15 cellular contexts compared by ENCODE assay signal in the genomic region with DNA sequence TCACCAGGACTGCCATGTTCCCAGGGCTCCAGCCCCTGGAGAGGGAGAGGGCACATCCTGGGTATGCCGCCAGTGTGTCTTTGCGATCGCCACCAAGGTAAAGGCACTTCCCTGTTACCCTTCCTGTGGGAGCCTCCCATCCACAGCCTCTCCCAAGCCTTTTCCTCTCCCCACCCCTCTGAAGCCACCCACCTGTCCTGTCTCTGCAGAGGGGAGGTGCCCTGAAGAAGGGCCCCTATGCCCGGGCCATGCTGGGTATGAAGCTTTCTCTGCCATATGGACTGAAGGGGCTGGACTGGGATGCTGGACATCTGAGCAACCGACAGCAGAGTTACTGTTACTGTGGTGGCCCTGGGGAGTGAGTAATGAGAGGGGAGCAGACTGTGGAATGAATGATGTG. TPM values are rescaled to one million over a fixed set of nuclear protein-coding genes. Genes with fewer than 3 reads are reported as not detected.
DNase-seq lines count a peak whose midpoint lies in the region; ATAC-seq, FAIRE-seq and TF ChIP-seq lines count a peak whose summit lies in the region.
"Had no signal": no experiment of that assay in that cellular context is flagged by ENCODE, and none has a peak within 500 bp of the region (broad histone marks: within the 10 kb centered on the region; RNA-seq: fewer than 3 reads in every experiment).

No MANE protein-coding gene starts in this region.

- H4K20me1 ChIP-seq in HepG2 (ENCODE audit: insufficient read depth, low read length) = no peaks in the 10 kb centered on the region

- POLR2A ChIA-PET in HepG2 (lab: Yijun Ruan, JAX) = no interaction called here
- POLR2A ChIA-PET in HEK293T (lab: Yijun Ruan, JAX) = no interaction called here

- H3K4me1 ChIP-seq in HepG2 (ENCODE audit: insufficient read depth, low read length) (peaks cover 50% of the 10 kb centered on the region), right lobe of liver (peaks cover 0 to 18% (median 7%) of the 10 kb centered on the region in 4 donors), vagina (peaks cover 55% of the 10 kb centered on the region)

- CTCF ChIA-PET in HepG2 (lab: Yijun Ruan, JAX; ENCODE audit: low intra/inter-chr PET ratio, low total read pairs) = no interaction called here
- CTCF ChIA-PET in HEK293T (lab: Yijun Ruan, JAX) = no interaction called here

- H3K9me3 Mint-ChIP-seq in activated T-helper 17 cell treated with anti-CD3 and anti-CD28 coated beads, Interleukin-2, amount 50 U/mL, for 72 hours = no peaks in the 10 kb centered on the region
- no peaks in the 10 kb centered on the region for H3K9me3 Mint-ChIP-seq in memory B cell

- H3K9me3 ChIP-seq in HepG2 (ENCODE audit: low read length) (no peaks in the 10 kb centered on the region), right lobe of liver (no peaks in the 10 kb centered on the region), vagina (no peaks in the 10 kb centered on the region)
- H3K9me3 ChIP-seq: heart left ventricle, thoracic aorta had no signal

- H3K27ac Mint-ChIP-seq in activated T-helper 17 cell treated with anti-CD3 and anti-CD28 coated beads, Interleukin-2, amount 50 U/mL, for 72 hours = peak overlapping the region; percentile 97
- peak overlapping the region; percentile 92 for H3K27ac Mint-ChIP-seq in memory B cell

- DNase-seq in HepG2 (ENCODE audit: low spot score) (no peak), right lobe of liver (no peak), memory B cell (ENCODE audit: low spot score in 2 of 2) (no peak), vagina (ENCODE audit: extremely low spot score in 2 of 2) (no peak), NOMO-1 treated with dmso at 0.1 percent for 144 hours (lab: John Stamatoyannopoulos, UW; ENCODE audit: unreplicated experiment) (no peak), pons (ENCODE audit: low spot score) (no peak), HEK293T (ENCODE audit: extremely low spot score) (no peak)
- DNase-seq: activated CD4-positive, alpha-beta T cell treated with anti-CD3 and anti-CD28 coated beads, Interleukin-2, amount 50 U/mL, for 4 hours; erythroblast; heart left ventricle; NCI-H2107 had no signal

- TF ChIP-seq CTCF in HepG2 (CRISPR knock-in tag; IDR thresholded peaks at IDR 0.05) (no peak), right lobe of liver (IDR thresholded peaks at IDR 0.05) (no peak), vagina (IDR thresholded peaks at IDR 0.05) (no peak)

- TF ChIP-seq RAD21 in HepG2 (CRISPR knock-in tag; IDR thresholded peaks at IDR 0.05) = no peak

- H3K36me3 Mint-ChIP-seq in activated T-helper 17 cell treated with anti-CD3 and anti-CD28 coated beads, Interleukin-2, amount 50 U/mL, for 72 hours (ENCODE audit: low read depth) = peaks cover 75% of the 10 kb centered on the region
- H3K36me3 Mint-ChIP-seq in memory B cell = peaks cover 22% of the 10 kb centered on the region

- H3K4me3 ChIP-seq in HepG2 (replicated peaks in 1 of 3; ENCODE audit: insufficient read depth in 1 of 3, low read depth in 2 of 3, low read length in 3 of 3) (no peak overlapping the region), right lobe of liver (no peak overlapping the region), vagina (no peak overlapping the region)
- H3K4me3 ChIP-seq: thoracic aorta had no signal

- TF ChIP-seq EP300 in HepG2 (IDR thresholded peaks at IDR 0.05; ENCODE audit: low read depth in 2 of 2, low read length in 2 of 2) (no peak), HepG2 (CRISPR knock-in tag; IDR thresholded peaks at IDR 0.05; ENCODE audit: borderline replicate concordance) (no peak)

- H3K79me2 ChIP-seq in HepG2 (ENCODE audit: insufficient read depth, low read length) = peaks cover 26% of the 10 kb centered on the region

- ATAC-seq in HepG2 (no peak), right lobe of liver (no peak), memory B cell (ENCODE audit: low read depth) (no peak)
- ATAC-seq in activated T-helper 17 cell treated with anti-CD3 and anti-CD28 coated beads, Interleukin-2, amount 50 U/mL, for 72 hours (replicated peaks) = no peak
- ATAC-seq: heart left ventricle had no signal

- no peak overlapping the region for H3K9ac ChIP-seq in HepG2 (ENCODE audit: insufficient read depth, low read depth, low read length)

- TF ChIP-seq POLR2A in HepG2 (IDR thresholded peaks at IDR 0.05; ENCODE audit: insufficient read depth in 1 of 2, low read depth in 2 of 2, low read length in 2 of 2) (no peak), right lobe of liver (IDR thresholded peaks at IDR 0.05) (no peak), vagina (IDR thresholded peaks at IDR 0.05) (no peak)

- H3K4me2 ChIP-seq in HepG2 (ENCODE audit: low read depth, low read length) = no peak overlapping the region

- H3K27me3 ChIP-seq in HepG2 (ENCODE audit: control insufficient read depth in 1 of 2, insufficient read depth in 2 of 2, low read length in 2 of 2) (no peaks in the 10 kb centered on the region; a peak in 1 of 5 replicates), right lobe of liver (no peaks in the 10 kb centered on the region), vagina (no peaks in the 10 kb centered on the region)
- H3K27me3 ChIP-seq: heart left ventricle had no signal

- FAIRE-seq in HepG2 (lab: Jason Lieb, UNC) = no peak
- FAIRE-seq: GM19239 had no signal

- intact Hi-C loops in HepG2 (cut with micrococcal nuclease; ENCODE audit: unreplicated experiment) (no loop called here), right lobe of liver (cut with DNase I) (no loop called here), vagina (cut with DNase I) (no loop called here)

- H3K4me1 Mint-ChIP-seq in activated T-helper 17 cell treated with anti-CD3 and anti-CD28 coated beads, Interleukin-2, amount 50 U/mL, for 72 hours = peaks cover 44% of the 10 kb centered on the region
- H3K4me1 Mint-ChIP-seq in memory B cell = peaks cover 55% of the 10 kb centered on the region

- WGBS in HepG2 (ENCODE audit: low lambda C conversion rate) = 98% methylated on average over 5 of the region's 5 CpGs
- 94% methylated on average over 4 of the region's 5 CpGs for WGBS in right lobe of liver (ENCODE audit: insufficient coverage, low coverage, low lambda C conversion rate, missing lambda C conversion rate)

- no peak overlapping the region for H2AFZ ChIP-seq in HepG2 (ENCODE audit: low read length)

- in situ Hi-C loops in HepG2 (cut with HindIII; ENCODE audit: extremely low pct_ligation_motif_present, low pct_unique_long_range_greater_than_20kb) = loop anchor here (10.0 to 25.0 kb wide), 2 partner anchors 126 to 208 kb away; partner anchors contain the start of genes B3GALT4, HSD17B8, PFDN6 and RGL2

- BruUV-seq in HepG2 (replicated peaks; lab: Mats Ljungman, UMichigan) = no TSS peak

- peaks cover 17 to 32% of the 10 kb centered on the region in 2 experiments for H3K36me3 ChIP-seq in HepG2 (replicated peaks in 1 of 2; ENCODE audit: control insufficient read depth in 1 of 2, insufficient read depth in 2 of 2, low read length in 2 of 2)
- peaks cover 0 to 22% (median 2%) of the 10 kb centered on the region in 4 donors for H3K36me3 ChIP-seq in right lobe of liver
- peaks cover 0 to 31% of the 10 kb centered on the region in 2 donors for H3K36me3 ChIP-seq in vagina

- H3K27ac ChIP-seq in HepG2 (ENCODE audit: extremely low read length, insufficient read depth, low read length) (no peak overlapping the region), right lobe of liver (no peak overlapping the region), vagina (peak overlapping the region; percentile 100)
- H3K27ac ChIP-seq: C4-2B had no signal

- no peaks in the 10 kb centered on the region for H3K27me3 Mint-ChIP-seq in activated T-helper 17 cell treated with anti-CD3 and anti-CD28 coated beads, Interleukin-2, amount 50 U/mL, for 72 hours
- H3K27me3 Mint-ChIP-seq in memory B cell = no peaks in the 10 kb centered on the region

- H3K4me3 Mint-ChIP-seq in activated T-helper 17 cell treated with anti-CD3 and anti-CD28 coated beads, Interleukin-2, amount 50 U/mL, for 72 hours = peak overlapping the region; percentile 96
- peak overlapping the region; percentile 27 for H3K4me3 Mint-ChIP-seq in memory B cell

RNA-seq across cellular contexts. Expression of gene PHF1, which starts 2.4 kb away (rescaled TPM):
- total RNA-seq in HepG2 (2016; rRNA removed; fragmentation: Illumina TruSeq; extraction: Trizol) (14.3 and 25.4 TPM in 2 replicates), right lobe of liver (10 to 100 TPM; 14.7 to 21.3 (median 18.3) TPM), vagina (73.2 TPM)
- 8.6 and 10.0 TPM in 2 replicates for total RNA-seq in HepG2 (2016; cell fraction: cytosol; rRNA removed; fragmentation: Illumina TruSeq; extraction: Trizol; ENCODE audit: low read depth)
- total RNA-seq in HepG2 (2016; cell fraction: insoluble cytoplasmic fraction; rRNA removed; fragmentation: Illumina TruSeq; extraction: Trizol) = 13.8 and 26.7 TPM in 2 replicates
- total RNA-seq in HepG2 (2016; cell fraction: membrane; rRNA removed; fragmentation: Illumina TruSeq; extraction: Trizol) = 20.1 and 20.5 TPM in 2 replicates
- total RNA-seq in HepG2 (2016; cell fraction: nucleus; rRNA removed; fragmentation: Illumina TruSeq; extraction: Trizol) = 25.9 and 27.3 TPM in 2 replicates
- polyA plus RNA-seq in HepG2 (2011; rRNA removed) = 61.9 and 77.2 TPM in 2 replicates
- 41.5 and 45.3 TPM in 2 replicates for polyA plus RNA-seq in HepG2 (2011; cell fraction: cytosol; rRNA removed)
- 358 and 376 TPM in 2 replicates for polyA plus RNA-seq in HepG2 (2011; cell fraction: nucleus; rRNA removed)
- 45.7 and 67.9 TPM in 2 replicates for polyA plus RNA-seq in HepG2 (2012)
- polyA plus RNA-seq in HepG2 (2016; cell fraction: cytosol; fragmentation: Illumina TruSeq; extraction: Trizol; ENCODE audit: low read depth) = 16.9 and 19.4 TPM in 2 replicates
- 26.3 and 31.9 TPM in 2 replicates for polyA plus RNA-seq in HepG2 (2016; cell fraction: insoluble cytoplasmic fraction; fragmentation: Illumina TruSeq; extraction: Trizol; ENCODE audit: low read depth)
- 31.4 and 34.9 TPM in 2 replicates for polyA plus RNA-seq in HepG2 (2016; cell fraction: membrane; fragmentation: Illumina TruSeq; extraction: Trizol; ENCODE audit: low read depth)
- 98.6 and 111 TPM in 2 replicates for polyA plus RNA-seq in HepG2 (2016; cell fraction: nucleus; fragmentation: Illumina TruSeq; extraction: Trizol; ENCODE audit: insufficient read depth, low read depth)
- polyA minus RNA-seq in HepG2 (2011; rRNA and poly(A)+ RNA removed; ENCODE audit: low replicate concordance) = 22.2 and 35.1 TPM in 2 replicates
- 11.8 and 13.5 TPM in 2 replicates for polyA minus RNA-seq in HepG2 (2011; cell fraction: cytosol; rRNA and poly(A)+ RNA removed)
- polyA minus RNA-seq in HepG2 (2011; cell fraction: nucleus; rRNA and poly(A)+ RNA removed) = 33.0 and 41.3 TPM in 2 replicates
- 100 to 1,000 TPM in 1 of 2 donors, 10 to 100 TPM in 1; 27.2 to 133 TPM for total RNA-seq in activated T-helper 17 cell treated with anti-CD3 and anti-CD28 coated beads, Interleukin-2, amount 50 U/mL, for 72 hours

RNA-seq across cellular contexts. Expression of gene CUTA, which starts 4.7 kb away (rescaled TPM):
- total RNA-seq in HepG2 (2016; rRNA removed; fragmentation: Illumina TruSeq; extraction: Trizol) (106 and 180 TPM in 2 replicates), right lobe of liver (100 to 1,000 TPM in 3 of 6 experiments, 10 to 100 TPM in 3; 81.4 to 114 (median 97.4) TPM), vagina (73.2 TPM)
- 87.7 and 122 TPM in 2 replicates for total RNA-seq in HepG2 (2016; cell fraction: cytosol; rRNA removed; fragmentation: Illumina TruSeq; extraction: Trizol; ENCODE audit: low read depth)
- total RNA-seq in HepG2 (2016; cell fraction: insoluble cytoplasmic fraction; rRNA removed; fragmentation: Illumina TruSeq; extraction: Trizol) = 99.2 and 177 TPM in 2 replicates
- 103 and 132 TPM in 2 replicates for total RNA-seq in HepG2 (2016; cell fraction: membrane; rRNA removed; fragmentation: Illumina TruSeq; extraction: Trizol)
- 108 and 119 TPM in 2 replicates for total RNA-seq in HepG2 (2016; cell fraction: nucleus; rRNA removed; fragmentation: Illumina TruSeq; extraction: Trizol)
- polyA plus RNA-seq in HepG2 (2011; rRNA removed) = 169 and 170 TPM in 2 replicates
- polyA plus RNA-seq in HepG2 (2011; cell fraction: cytosol; rRNA removed) = 216 and 233 TPM in 2 replicates
- 172 and 210 TPM in 2 replicates for polyA plus RNA-seq in HepG2 (2011; cell fraction: nucleus; rRNA removed)
- polyA plus RNA-seq in HepG2 (2012) = 255 and 283 TPM in 2 replicates
- 146 and 200 TPM in 2 replicates for polyA plus RNA-seq in HepG2 (2016; cell fraction: cytosol; fragmentation: Illumina TruSeq; extraction: Trizol; ENCODE audit: low read depth)
- 151 and 161 TPM in 2 replicates for polyA plus RNA-seq in HepG2 (2016; cell fraction: insoluble cytoplasmic fraction; fragmentation: Illumina TruSeq; extraction: Trizol; ENCODE audit: low read depth)
- 164 and 192 TPM in 2 replicates for polyA plus RNA-seq in HepG2 (2016; cell fraction: membrane; fragmentation: Illumina TruSeq; extraction: Trizol; ENCODE audit: low read depth)
- 257 and 280 TPM in 2 replicates for polyA plus RNA-seq in HepG2 (2016; cell fraction: nucleus; fragmentation: Illumina TruSeq; extraction: Trizol; ENCODE audit: insufficient read depth, low read depth)
- 123 and 177 TPM in 2 replicates for polyA minus RNA-seq in HepG2 (2011; rRNA and poly(A)+ RNA removed; ENCODE audit: low replicate concordance)
- polyA minus RNA-seq in HepG2 (2011; cell fraction: cytosol; rRNA and poly(A)+ RNA removed) = 58.9 and 70.6 TPM in 2 replicates
- 46.0 and 46.9 TPM in 2 replicates for polyA minus RNA-seq in HepG2 (2011; cell fraction: nucleus; rRNA and poly(A)+ RNA removed)
- 100 to 1,000 TPM; 163 to 248 TPM for total RNA-seq in activated T-helper 17 cell treated with anti-CD3 and anti-CD28 coated beads, Interleukin-2, amount 50 U/mL, for 72 hours

RNA-seq across cellular contexts. Expression of gene SYNGAP1, which starts 6.7 kb away (rescaled TPM):
- total RNA-seq in HepG2 (2016; rRNA removed; fragmentation: Illumina TruSeq; extraction: Trizol) = 0.41 and 0.75 TPM in 2 replicates
- 0.09 and 0.10 TPM in 2 replicates for total RNA-seq in HepG2 (2016; cell fraction: cytosol; rRNA removed; fragmentation: Illumina TruSeq; extraction: Trizol; ENCODE audit: low read depth)
- total RNA-seq in HepG2 (2016; cell fraction: insoluble cytoplasmic fraction; rRNA removed; fragmentation: Illumina TruSeq; extraction: Trizol) = 0.42 and 0.78 TPM in 2 replicates
- 0.14 and 0.15 TPM in 2 replicates for total RNA-seq in HepG2 (2016; cell fraction: membrane; rRNA removed; fragmentation: Illumina TruSeq; extraction: Trizol)
- 1.1 and 1.4 TPM in 2 replicates for total RNA-seq in HepG2 (2016; cell fraction: nucleus; rRNA removed; fragmentation: Illumina TruSeq; extraction: Trizol)
- polyA plus RNA-seq in HepG2 (2011; rRNA removed) = 1.1 and 1.9 TPM in 2 replicates
- polyA plus RNA-seq in HepG2 (2011; cell fraction: cytosol; rRNA removed) = 0.32 and 0.33 TPM in 2 replicates
- polyA plus RNA-seq in HepG2 (2011; cell fraction: nucleus; rRNA removed) = 12.4 and 12.6 TPM in 2 replicates
- polyA plus RNA-seq in HepG2 (2012) = 2.7 and 3.4 TPM in 2 replicates
- polyA plus RNA-seq in HepG2 (2016; cell fraction: cytosol; fragmentation: Illumina TruSeq; extraction: Trizol; ENCODE audit: low read depth) = 0.07 TPM in 2 replicates
- 0.70 and 1.0 TPM in 2 replicates for polyA plus RNA-seq in HepG2 (2016; cell fraction: insoluble cytoplasmic fraction; fragmentation: Illumina TruSeq; extraction: Trizol; ENCODE audit: low read depth)
- polyA plus RNA-seq in HepG2 (2016; cell fraction: membrane; fragmentation: Illumina TruSeq; extraction: Trizol; ENCODE audit: low read depth) = 0.16 and 0.18 TPM in 2 replicates
- polyA plus RNA-seq in HepG2 (2016; cell fraction: nucleus; fragmentation: Illumina TruSeq; extraction: Trizol; ENCODE audit: insufficient read depth, low read depth) = 6.2 and 14.4 TPM in 2 replicates
- 0.98 and 2.6 TPM in 2 replicates for polyA minus RNA-seq in HepG2 (2011; rRNA and poly(A)+ RNA removed; ENCODE audit: low replicate concordance)
- 0.26 and 0.49 TPM in 2 replicates for polyA minus RNA-seq in HepG2 (2011; cell fraction: cytosol; rRNA and poly(A)+ RNA removed)
- polyA minus RNA-seq in HepG2 (2011; cell fraction: nucleus; rRNA and poly(A)+ RNA removed) = 2.2 and 4.4 TPM in 2 replicates
- 1 to 10 TPM; 1.8 to 4.1 (median 2.8) TPM for total RNA-seq in right lobe of liver
- total RNA-seq in activated T-helper 17 cell treated with anti-CD3 and anti-CD28 coated beads, Interleukin-2, amount 50 U/mL, for 72 hours = 100 to 1,000 TPM in 1 of 2 donors, 10 to 100 TPM in 1; 43.2 to 156 TPM
- 16.0 TPM for total RNA-seq in vagina

RNA-seq across cellular contexts. Expression of gene KIFC1, which starts 21.6 kb away (rescaled TPM):
- 45.5 and 47.6 TPM in 2 replicates for total RNA-seq in HepG2 (2016; rRNA removed; fragmentation: Illumina TruSeq; extraction: Trizol)
- 7.7 and 8.2 TPM in 2 replicates for total RNA-seq in HepG2 (2016; cell fraction: cytosol; rRNA removed; fragmentation: Illumina TruSeq; extraction: Trizol; ENCODE audit: low read depth)
- 43.2 and 48.8 TPM in 2 replicates for total RNA-seq in HepG2 (2016; cell fraction: insoluble cytoplasmic fraction; rRNA removed; fragmentation: Illumina TruSeq; extraction: Trizol)
- 18.6 and 22.9 TPM in 2 replicates for total RNA-seq in HepG2 (2016; cell fraction: membrane; rRNA removed; fragmentation: Illumina TruSeq; extraction: Trizol)
- total RNA-seq in HepG2 (2016; cell fraction: nucleus; rRNA removed; fragmentation: Illumina TruSeq; extraction: Trizol) = 40.9 and 44.4 TPM in 2 replicates
- 20.4 and 25.0 TPM in 2 replicates for polyA plus RNA-seq in HepG2 (2011; rRNA removed)
- polyA plus RNA-seq in HepG2 (2011; cell fraction: cytosol; rRNA removed) = 12.6 and 23.6 TPM in 2 replicates
- 42.5 and 71.9 TPM in 2 replicates for polyA plus RNA-seq in HepG2 (2011; cell fraction: nucleus; rRNA removed)
- 13.7 and 21.2 TPM in 2 replicates for polyA plus RNA-seq in HepG2 (2012)
- 3.3 and 3.9 TPM in 2 replicates for polyA plus RNA-seq in HepG2 (2016; cell fraction: cytosol; fragmentation: Illumina TruSeq; extraction: Trizol; ENCODE audit: low read depth)
- polyA plus RNA-seq in HepG2 (2016; cell fraction: insoluble cytoplasmic fraction; fragmentation: Illumina TruSeq; extraction: Trizol; ENCODE audit: low read depth) = 50.9 and 58.4 TPM in 2 replicates
- polyA plus RNA-seq in HepG2 (2016; cell fraction: membrane; fragmentation: Illumina TruSeq; extraction: Trizol; ENCODE audit: low read depth) = 6.2 and 7.1 TPM in 2 replicates
- 83.2 and 93.0 TPM in 2 replicates for polyA plus RNA-seq in HepG2 (2016; cell fraction: nucleus; fragmentation: Illumina TruSeq; extraction: Trizol; ENCODE audit: insufficient read depth, low read depth)
- polyA minus RNA-seq in HepG2 (2011; rRNA and poly(A)+ RNA removed; ENCODE audit: low replicate concordance) = 36.0 and 106 TPM in 2 replicates
- polyA minus RNA-seq in HepG2 (2011; cell fraction: cytosol; rRNA and poly(A)+ RNA removed) = 8.9 and 14.8 TPM in 2 replicates
- polyA minus RNA-seq in HepG2 (2011; cell fraction: nucleus; rRNA and poly(A)+ RNA removed) = 35.4 and 47.3 TPM in 2 replicates
- total RNA-seq in right lobe of liver = 1 to 10 TPM in 3 of 6 experiments, under 1 TPM in 2, not detected in 1; 0.29 to 4.4 (median 1.3) TPM
- 100 to 1,000 TPM; 101 to 108 TPM for total RNA-seq in activated T-helper 17 cell treated with anti-CD3 and anti-CD28 coated beads, Interleukin-2, amount 50 U/mL, for 72 hours
- 27.5 TPM for total RNA-seq in vagina

RNA-seq across cellular contexts. Expression of gene ZBTB9, which starts 41.2 kb away (rescaled TPM):
- total RNA-seq in HepG2 (2016; rRNA removed; fragmentation: Illumina TruSeq; extraction: Trizol) (9.2 and 11.5 TPM in 2 replicates), right lobe of liver (1 to 10 TPM; 2.5 to 3.8 (median 2.9) TPM), vagina (1.5 TPM)
- 1.1 and 1.9 TPM in 2 replicates for total RNA-seq in HepG2 (2016; cell fraction: cytosol; rRNA removed; fragmentation: Illumina TruSeq; extraction: Trizol; ENCODE audit: low read depth)
- 10.0 and 10.1 TPM in 2 replicates for total RNA-seq in HepG2 (2016; cell fraction: insoluble cytoplasmic fraction; rRNA removed; fragmentation: Illumina TruSeq; extraction: Trizol)
- total RNA-seq in HepG2 (2016; cell fraction: membrane; rRNA removed; fragmentation: Illumina TruSeq; extraction: Trizol) = 4.7 and 6.0 TPM in 2 replicates
- 6.5 and 6.7 TPM in 2 replicates for total RNA-seq in HepG2 (2016; cell fraction: nucleus; rRNA removed; fragmentation: Illumina TruSeq; extraction: Trizol)
- polyA plus RNA-seq in HepG2 (2011; rRNA removed) = 5.3 and 7.1 TPM in 2 replicates
- 3.8 and 5.0 TPM in 2 replicates for polyA plus RNA-seq in HepG2 (2011; cell fraction: cytosol; rRNA removed)
- 3.6 and 4.8 TPM in 2 replicates for polyA plus RNA-seq in HepG2 (2011; cell fraction: nucleus; rRNA removed)
- polyA plus RNA-seq in HepG2 (2012) = 7.1 and 7.6 TPM in 2 replicates
- 0.71 and 0.88 TPM in 2 replicates for polyA plus RNA-seq in HepG2 (2016; cell fraction: cytosol; fragmentation: Illumina TruSeq; extraction: Trizol; ENCODE audit: low read depth)
- 9.1 and 13.0 TPM in 2 replicates for polyA plus RNA-seq in HepG2 (2016; cell fraction: insoluble cytoplasmic fraction; fragmentation: Illumina TruSeq; extraction: Trizol; ENCODE audit: low read depth)
- polyA plus RNA-seq in HepG2 (2016; cell fraction: membrane; fragmentation: Illumina TruSeq; extraction: Trizol; ENCODE audit: low read depth) = 2.4 and 2.5 TPM in 2 replicates
- polyA plus RNA-seq in HepG2 (2016; cell fraction: nucleus; fragmentation: Illumina TruSeq; extraction: Trizol; ENCODE audit: insufficient read depth, low read depth) = 7.9 and 11.1 TPM in 2 replicates
- polyA minus RNA-seq in HepG2 (2011; rRNA and poly(A)+ RNA removed; ENCODE audit: low replicate concordance) = 12.4 and 17.3 TPM in 2 replicates
- polyA minus RNA-seq in HepG2 (2011; cell fraction: cytosol; rRNA and poly(A)+ RNA removed) = 5.9 and 8.3 TPM in 2 replicates
- polyA minus RNA-seq in HepG2 (2011; cell fraction: nucleus; rRNA and poly(A)+ RNA removed) = 4.5 and 5.7 TPM in 2 replicates
- total RNA-seq in activated T-helper 17 cell treated with anti-CD3 and anti-CD28 coated beads, Interleukin-2, amount 50 U/mL, for 72 hours = 10 to 100 TPM; 11.6 to 12.5 TPM
